38 cellular contexts compared by ENCODE assay signal in genomic region chr2:75226099-75226498, GRCh38. TPM values are rescaled to one million over a fixed set of nuclear protein-coding genes. Genes with fewer than 3 reads are reported as not detected.
DNase-seq lines count a peak whose midpoint lies in the region; ATAC-seq, FAIRE-seq and TF ChIP-seq lines count a peak whose summit lies in the region.
"Had no signal": no experiment of that assay in that cellular context is flagged by ENCODE, and none has a peak within 500 bp of the region (broad histone marks: within the 10 kb centered on the region; RNA-seq: fewer than 3 reads in every experiment).

No MANE protein-coding gene starts in this region.

- H3K4me2 ChIP-seq in HepG2 (ENCODE audit: low read depth, low read length) (no peak overlapping the region), A549 (no peak overlapping the region), endothelial cell of umbilical vein (ENCODE audit: insufficient read depth, low read length) (no peak overlapping the region)
- H3K4me2 ChIP-seq: BLaER1; BLaER1 treated with 17β-estradiol and CSF1 and Interleukin-3, amounts not matched to agents 10 nM and 100 nM had no signal

- H2AFZ ChIP-seq in HepG2 (ENCODE audit: low read length) (no peak overlapping the region), endothelial cell of umbilical vein (ENCODE audit: low read depth, low read length) (no peak overlapping the region)

- 13% methylated on average over 3 of the region's 3 CpGs for WGBS in HepG2 (ENCODE audit: low lambda C conversion rate)
- WGBS in right lobe of liver (ENCODE audit: insufficient coverage, low coverage, low lambda C conversion rate, missing lambda C conversion rate): 37% methylated on average over 3 of the region's 3 CpGs
- WGBS in A549 (ENCODE audit: missing lambda C conversion rate): 46% methylated on average over 3 of the region's 3 CpGs
- 41 to 54% methylated on average over 3 of the region's 3 CpGs for WGBS in gastroesophageal sphincter (ENCODE audit: low coverage in 1 of 2), 2 donors

- no peaks in the 10 kb centered on the region for H3K4me1 ChIP-seq in HepG2 (ENCODE audit: insufficient read depth, low read length)
- H3K4me1 ChIP-seq in right lobe of liver: no peaks in the 10 kb centered on the region
- H3K4me1 ChIP-seq in A549: 0 out of 3 replicates have a peak, but pooled peaks cover 3% of the 10 kb centered on the region
- H3K4me1 ChIP-seq in endothelial cell of umbilical vein (ENCODE audit: control insufficient read depth, extremely low read depth, insufficient read depth, low read length): no peaks in the 10 kb centered on the region
- H3K4me1 ChIP-seq in gastroesophageal sphincter: no peaks in the 10 kb centered on the region
- H3K4me1 ChIP-seq: BLaER1; BLaER1 treated with 17β-estradiol and CSF1 and Interleukin-3, amounts not matched to agents 10 nM and 100 nM; Caco-2 had no signal

- TF ChIP-seq CTCF in HepG2 (CRISPR knock-in tag; IDR thresholded peaks at IDR 0.05) (no peak), right lobe of liver (IDR thresholded peaks at IDR 0.05) (no peak), A549 (IDR thresholded peaks at IDR 0.05) (no peak), endothelial cell of umbilical vein (IDR thresholded peaks at IDR 0.05; ENCODE audit: extremely low read depth in 1 of 2, insufficient read depth in 1 of 2, low read depth in 1 of 2, low read length in 2 of 2) (no peak), gastroesophageal sphincter (IDR thresholded peaks at IDR 0.05) (no peak)

- intact Hi-C loops in HepG2 (cut with micrococcal nuclease; ENCODE audit: unreplicated experiment): no loop called here
- intact Hi-C loops in right lobe of liver (cut with DNase I): no loop called here
- intact Hi-C loops in endothelial cell of umbilical vein (cut with micrococcal nuclease): no loop called here

- H4K20me1 ChIP-seq in HepG2 (ENCODE audit: insufficient read depth, low read length) (no peaks in the 10 kb centered on the region), endothelial cell of umbilical vein (replicated peaks; ENCODE audit: control insufficient read depth, extremely low read depth, insufficient read depth, low read length) (no peaks in the 10 kb centered on the region)
- H4K20me1 ChIP-seq: BLaER1; BLaER1 treated with 17β-estradiol and CSF1 and Interleukin-3, amounts not matched to agents 10 nM and 100 nM had no signal

- POLR2A ChIA-PET in HepG2 (lab: Yijun Ruan, JAX) (no interaction called here), A549 (lab: Yijun Ruan, JAX) (no interaction called here), endothelial cell of umbilical vein (lab: Charles Lee) (no interaction called here)

- H3K27me3 ChIP-seq in HepG2 (ENCODE audit: control insufficient read depth in 1 of 2, insufficient read depth in 2 of 2, low read length in 2 of 2) (no peaks in the 10 kb centered on the region), right lobe of liver (no peaks in the 10 kb centered on the region), endothelial cell of umbilical vein (ENCODE audit: control insufficient read depth in 2 of 2, insufficient read depth in 2 of 2, low read length in 2 of 2) (peaks cover 0 to 1% of the 10 kb centered on the region in 2 experiments), gastroesophageal sphincter (no peaks in the 10 kb centered on the region)
- H3K27me3 ChIP-seq: BE2C; BLaER1; BLaER1 treated with 17β-estradiol and CSF1 and Interleukin-3, amounts not matched to agents 10 nM and 100 nM had no signal

- H3K79me2 ChIP-seq in HepG2 (ENCODE audit: insufficient read depth, low read length): no peaks in the 10 kb centered on the region
- no peaks in the 10 kb centered on the region for H3K79me2 ChIP-seq in endothelial cell of umbilical vein (ENCODE audit: control insufficient read depth, insufficient read depth, low read length)

- H3K36me3 ChIP-seq in HepG2 (replicated peaks in 1 of 2; ENCODE audit: control insufficient read depth in 1 of 2, insufficient read depth in 2 of 2, low read length in 2 of 2): no peaks in the 10 kb centered on the region
- H3K36me3 ChIP-seq in right lobe of liver: no peaks in the 10 kb centered on the region
- no peaks in the 10 kb centered on the region for H3K36me3 ChIP-seq in endothelial cell of umbilical vein (ENCODE audit: control insufficient read depth in 2 of 2, extremely low read depth in 1 of 2, insufficient read depth in 2 of 2, low read length in 2 of 2)
- no peaks in the 10 kb centered on the region for H3K36me3 ChIP-seq in gastroesophageal sphincter
- H3K36me3 ChIP-seq: BE2C; BLaER1; BLaER1 treated with 17β-estradiol and CSF1 and Interleukin-3, amounts not matched to agents 10 nM and 100 nM had no signal

- no peak for FAIRE-seq in HepG2 (lab: Jason Lieb, UNC)
- FAIRE-seq in A549 (lab: Jason Lieb, UNC): no peak
- FAIRE-seq in endothelial cell of umbilical vein (lab: Jason Lieb, UNC): peak; percentile 24
- FAIRE-seq: A204.1, D721Med had no signal

- TF ChIP-seq EP300 in HepG2 (IDR thresholded peaks at IDR 0.05; ENCODE audit: low read depth in 2 of 2, low read length in 2 of 2) (no peak), HepG2 (CRISPR knock-in tag; IDR thresholded peaks at IDR 0.05; ENCODE audit: borderline replicate concordance) (no peak), A549 (IDR thresholded peaks at IDR 0.05) (no peak), gastroesophageal sphincter (IDR thresholded peaks at IDR 0.05) (no peak)

- ATAC-seq in HepG2 (no peak), right lobe of liver (no peak), A549 (no peak), GM21619 (IDR thresholded peaks at IDR 0.05; ENCODE audit: unreplicated experiment) (no peak), gastroesophageal sphincter (no peak)
- ATAC-seq: CD8-positive, alpha-beta T cell had no signal

- CTCF ChIA-PET in HepG2 (lab: Yijun Ruan, JAX; ENCODE audit: low intra/inter-chr PET ratio, low total read pairs) (no interaction called here), A549 (lab: Yijun Ruan, JAX) (interaction anchor here (1.0 to 2.1 kb wide), 2 partner anchors 12 to 27 kb away, joined by 3 to 7 read pairs; partner anchors contain the start of gene TACR1), endothelial cell of umbilical vein (lab: Charles Lee) (no interaction called here)

- in situ Hi-C loops in HepG2 (cut with HindIII; ENCODE audit: extremely low pct_ligation_motif_present, low pct_unique_long_range_greater_than_20kb): no loop called here

- no peak overlapping the region for H3K4me3 ChIP-seq in HepG2 (replicated peaks in 1 of 3; ENCODE audit: insufficient read depth in 1 of 3, low read depth in 2 of 3, low read length in 3 of 3)
- no peak overlapping the region for H3K4me3 ChIP-seq in right lobe of liver
- H3K4me3 ChIP-seq in A549: no peak overlapping the region
- no peak overlapping the region for H3K4me3 ChIP-seq in endothelial cell of umbilical vein (replicated peaks in 1 of 3; ENCODE audit: insufficient read depth in 1 of 3, low read depth in 1 of 3, low read length in 3 of 3)
- H3K4me3 ChIP-seq in gastroesophageal sphincter: no peak overlapping the region
- H3K4me3 ChIP-seq: BLaER1; BLaER1 treated with 17β-estradiol and CSF1 and Interleukin-3, amounts not matched to agents 10 nM and 100 nM had no signal

- no peak for TF ChIP-seq RAD21 in HepG2 (CRISPR knock-in tag; IDR thresholded peaks at IDR 0.05)
- no peak for TF ChIP-seq RAD21 in A549 (conservative IDR thresholded peaks at IDR 0.05 in 1 of 2, IDR thresholded peaks at IDR 0.05 in 1 of 2)

- DNase-seq in NCI-H748 (lab: John Stamatoyannopoulos, UW; ENCODE audit: unreplicated experiment) (peak; percentile 3), NCI-H748 treated with DMSO at 0.1 percent for 48 hours (lab: John Stamatoyannopoulos, UW) (no peak), HepG2 (ENCODE audit: low spot score) (no peak), right lobe of liver (no peak), A549 (ENCODE audit: low read depth in 1 of 2, low spot score in 1 of 2) (no peak), endothelial cell of umbilical vein (ENCODE audit: low read depth, low spot score) (no peak)
- DNase-seq: 8988T; ACHN; AML-193; BE2C; C1 segment of cervical spinal cord; Caco-2; Calu3; CD4-positive, alpha-beta memory T cell; CD4-positive, alpha-beta T cell; CD4-positive, CD25-positive, alpha-beta regulatory T cell; CD8-positive, alpha-beta memory T cell; CD8-positive, alpha-beta T cell; COR-L47; DMS 273 treated with DMSO at 0.1 percent for 48 hours; DMS153; DMS53; DMS79; DMS79 treated with DMSO at 0.1 percent for 48 hours; DND-41; EL had no signal

- TF ChIP-seq POLR2A in HepG2 (IDR thresholded peaks at IDR 0.05; ENCODE audit: insufficient read depth in 1 of 2, low read depth in 2 of 2, low read length in 2 of 2): no peak
- TF ChIP-seq POLR2A in right lobe of liver (IDR thresholded peaks at IDR 0.05): no peak
- no peak for TF ChIP-seq POLR2A in A549 (IDR thresholded peaks at IDR 0.05; ENCODE audit: low read length)
- TF ChIP-seq POLR2A in endothelial cell of umbilical vein (IDR thresholded peaks at IDR 0.05; ENCODE audit: low read depth, low read length): no peak
- no peak for TF ChIP-seq POLR2A in gastroesophageal sphincter (IDR thresholded peaks at IDR 0.05)

- no peak overlapping the region for H3K27ac ChIP-seq in HepG2 (ENCODE audit: extremely low read length, insufficient read depth, low read length)
- no peak overlapping the region for H3K27ac ChIP-seq in right lobe of liver
- H3K27ac ChIP-seq in A549: no peak overlapping the region
- no peak overlapping the region for H3K27ac ChIP-seq in endothelial cell of umbilical vein (ENCODE audit: insufficient read depth, low read depth, low read length)
- no peak overlapping the region for H3K27ac ChIP-seq in gastroesophageal sphincter
- H3K27ac ChIP-seq: 22Rv1; BLaER1; BLaER1 treated with 17β-estradiol and CSF1 and Interleukin-3, amounts not matched to agents 10 nM and 100 nM; C4-2B had no signal

- no peaks in the 10 kb centered on the region for H3K9me3 ChIP-seq in HepG2 (ENCODE audit: low read length)
- no peaks in the 10 kb centered on the region for H3K9me3 ChIP-seq in right lobe of liver
- no peaks in the 10 kb centered on the region for H3K9me3 ChIP-seq in A549
- no peaks in the 10 kb centered on the region for H3K9me3 ChIP-seq in endothelial cell of umbilical vein (replicated peaks; ENCODE audit: control insufficient read depth, insufficient read depth, low read length)
- H3K9me3 ChIP-seq in gastroesophageal sphincter: no peaks in the 10 kb centered on the region
- H3K9me3 ChIP-seq: BE2C; BLaER1; BLaER1 treated with 17β-estradiol and CSF1 and Interleukin-3, amounts not matched to agents 10 nM and 100 nM; Caco-2 had no signal

- no peaks in the 10 kb centered on the region for H3K9me1 ChIP-seq in endothelial cell of umbilical vein (replicated peaks; ENCODE audit: control insufficient read depth, extremely low read depth, insufficient read depth, low read length)

- H3K9ac ChIP-seq in HepG2 (ENCODE audit: insufficient read depth, low read depth, low read length): no peak overlapping the region
- no peak overlapping the region for H3K9ac ChIP-seq in endothelial cell of umbilical vein (replicated peaks; ENCODE audit: extremely low read depth, insufficient read depth, low read length)
- H3K9ac ChIP-seq: BLaER1; BLaER1 treated with 17β-estradiol and CSF1 and Interleukin-3, amounts not matched to agents 10 nM and 100 nM had no signal

- dilution Hi-C loops in endothelial cell of umbilical vein (cut with MboI; ENCODE audit: extremely low pct_ligation_motif_present, low sequenced_read_pairs): no loop called here

- BruUV-seq in HepG2 (replicated peaks; lab: Mats Ljungman, UMichigan) (no TSS peak), endothelial cell of umbilical vein (replicated peaks; lab: Mats Ljungman, UMichigan) (no TSS peak)

RNA-seq across cellular contexts. Expression of gene TACR1, which starts 26.8 kb away (rescaled TPM):
- total RNA-seq in HepG2 (2016; rRNA removed; fragmentation: Illumina TruSeq; extraction: Trizol) (not detected in 2 replicates), right lobe of liver (not detected), endothelial cell of umbilical vein (not detected in 2 replicates), gastroesophageal sphincter (1 to 10 TPM; 2.0 to 4.2 (median 2.9) TPM)
- not detected in 2 replicates for total RNA-seq in HepG2 (2016; cell fraction: cytosol; rRNA removed; fragmentation: Illumina TruSeq; extraction: Trizol; ENCODE audit: low read depth)
- total RNA-seq in HepG2 (2016; cell fraction: insoluble cytoplasmic fraction; rRNA removed; fragmentation: Illumina TruSeq; extraction: Trizol): not detected in 2 replicates
- total RNA-seq in HepG2 (2016; cell fraction: membrane; rRNA removed; fragmentation: Illumina TruSeq; extraction: Trizol): not detected in 2 replicates
- total RNA-seq in HepG2 (2016; cell fraction: nucleus; rRNA removed; fragmentation: Illumina TruSeq; extraction: Trizol): not detected in 2 replicates
- polyA plus RNA-seq in HepG2 (2011; rRNA removed) (not detected in 2 replicates), A549 (2011; rRNA removed) (0.92 and 1.0 TPM in 2 replicates), A549 (2017; fragmentation: RNase III; extraction: RNeasy Plus Mini Kit Qiagen cat#74134 plus additional on column Dnase treatment) (0.11 to 0.27 TPM (median 0.14 TPM) in 3 replicates), endothelial cell of umbilical vein (not detected in 2 replicates)
- polyA plus RNA-seq in HepG2 (2011; cell fraction: cytosol; rRNA removed): not detected in 2 replicates
- not detected in 2 replicates for polyA plus RNA-seq in HepG2 (2011; cell fraction: nucleus; rRNA removed)
- 0.03 TPM in 1 of 2 replicates, not detected in the other for polyA plus RNA-seq in HepG2 (2012)
- polyA plus RNA-seq in HepG2 (2016; cell fraction: cytosol; fragmentation: Illumina TruSeq; extraction: Trizol; ENCODE audit: low read depth): not detected in 2 replicates
- not detected in 2 replicates for polyA plus RNA-seq in HepG2 (2016; cell fraction: insoluble cytoplasmic fraction; fragmentation: Illumina TruSeq; extraction: Trizol; ENCODE audit: low read depth)
- not detected in 2 replicates for polyA plus RNA-seq in HepG2 (2016; cell fraction: membrane; fragmentation: Illumina TruSeq; extraction: Trizol; ENCODE audit: low read depth)
- polyA plus RNA-seq in HepG2 (2016; cell fraction: nucleus; fragmentation: Illumina TruSeq; extraction: Trizol; ENCODE audit: insufficient read depth, low read depth): not detected in 2 replicates
- not detected in 2 replicates for polyA minus RNA-seq in HepG2 (2011; rRNA and poly(A)+ RNA removed; ENCODE audit: low replicate concordance)
- polyA minus RNA-seq in HepG2 (2011; cell fraction: cytosol; rRNA and poly(A)+ RNA removed): not detected in 2 replicates
- not detected in 2 replicates for polyA minus RNA-seq in HepG2 (2011; cell fraction: nucleus; rRNA and poly(A)+ RNA removed)
- 0.91 and 1.3 TPM in 2 replicates for polyA plus RNA-seq in A549 (2012; cell fraction: cytosol; rRNA removed)
- 0.78 and 1.1 TPM in 2 replicates for polyA plus RNA-seq in A549 (2012; cell fraction: nucleus; rRNA removed)
- polyA minus RNA-seq in A549 (2011; rRNA and poly(A)+ RNA removed): 2.9 and 3.1 TPM in 2 replicates
- polyA plus RNA-seq in endothelial cell of umbilical vein (2011; cell fraction: cytosol; rRNA removed): not detected in 2 replicates
- not detected in 2 replicates for polyA plus RNA-seq in endothelial cell of umbilical vein (2011; cell fraction: nucleus; rRNA removed)
- polyA plus RNA-seq in endothelial cell of umbilical vein (2012): not detected in 2 replicates
- polyA minus RNA-seq in endothelial cell of umbilical vein: not detected in 2 replicates
- polyA minus RNA-seq in endothelial cell of umbilical vein (2011; cell fraction: cytosol; rRNA and poly(A)+ RNA removed): not detected
- not detected in 2 replicates for polyA minus RNA-seq in endothelial cell of umbilical vein (2011; cell fraction: nucleus; rRNA and poly(A)+ RNA removed)
- total RNA-seq: A172; A673; Calu3; CD4-positive, alpha-beta memory T cell; CD4-positive, CD25-positive, alpha-beta regulatory T cell; CD8-positive, alpha-beta memory T cell; Daoy had no signal
- polyA plus RNA-seq: CD14-positive monocyte; CD8-positive, alpha-beta memory T cell had no signal
